In the genomic region with DNA sequence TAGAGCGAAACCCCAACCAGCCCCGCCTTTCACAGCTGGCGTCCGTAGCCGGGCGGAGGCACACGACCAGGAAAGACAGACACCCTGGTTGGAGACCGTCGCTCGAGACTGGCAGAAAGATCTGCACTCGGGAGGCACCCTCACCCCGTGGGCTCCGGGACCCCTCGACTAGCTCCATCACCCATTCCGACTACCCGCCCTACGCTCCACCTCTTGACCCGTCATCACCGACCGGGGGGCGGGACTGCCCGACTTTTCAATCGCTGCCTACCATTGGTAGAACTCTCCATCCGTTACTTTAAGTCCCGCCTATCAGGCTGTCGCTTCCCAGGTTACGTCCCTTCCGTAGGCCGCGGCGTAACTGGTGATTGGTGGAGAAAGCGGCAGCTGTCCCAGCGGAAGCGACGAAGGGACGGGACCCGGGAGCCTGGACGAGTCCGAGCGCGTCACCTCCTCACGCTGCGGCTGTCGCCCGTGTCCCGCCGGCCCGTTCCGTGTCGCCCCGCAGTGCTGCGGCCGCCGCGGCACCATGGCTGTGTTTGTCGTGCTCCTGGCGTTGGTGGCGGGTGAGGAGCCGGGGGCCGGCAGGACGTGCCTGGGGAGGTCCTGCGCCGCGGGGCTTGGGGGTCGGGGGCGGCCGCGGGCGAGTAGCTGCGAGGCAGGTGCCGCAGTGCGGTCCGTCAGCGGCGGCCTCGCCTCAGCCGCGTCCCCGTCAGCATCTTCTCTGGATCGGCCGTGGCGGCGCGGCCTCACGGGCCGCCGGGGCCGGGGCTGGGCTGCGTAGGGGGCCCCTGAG, we compare ENCODE assay signal across 8 cellular contexts. TPM values are rescaled to one million over a fixed set of nuclear protein-coding genes. Genes with fewer than 3 reads are reported as not detected.
DNase-seq lines count a peak whose midpoint lies in the region; ATAC-seq, FAIRE-seq and TF ChIP-seq lines count a peak whose summit lies in the region.

A gene with protein sequence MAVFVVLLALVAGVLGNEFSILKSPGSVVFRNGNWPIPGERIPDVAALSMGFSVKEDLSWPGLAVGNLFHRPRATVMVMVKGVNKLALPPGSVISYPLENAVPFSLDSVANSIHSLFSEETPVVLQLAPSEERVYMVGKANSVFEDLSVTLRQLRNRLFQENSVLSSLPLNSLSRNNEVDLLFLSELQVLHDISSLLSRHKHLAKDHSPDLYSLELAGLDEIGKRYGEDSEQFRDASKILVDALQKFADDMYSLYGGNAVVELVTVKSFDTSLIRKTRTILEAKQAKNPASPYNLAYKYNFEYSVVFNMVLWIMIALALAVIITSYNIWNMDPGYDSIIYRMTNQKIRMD (plus strand): TSS at position 434 of the 796 bp plus-strand sequence. CDS start 96 bp downstream, at position 530.

- TF ChIP-seq POLR2A in GM12891 (IDR thresholded peaks at IDR 0.05; ENCODE audit: low read depth, low read length) (peak; percentile 35), adrenal gland (IDR thresholded peaks at IDR 0.05) (peak; percentile 85 to 95), heart left ventricle (IDR thresholded peaks at IDR 0.05) (peak; percentile 34 to 80)

- peaks cover 9% of the 10 kb centered on the region for H3K27me3 ChIP-seq in adrenal gland
- peaks cover 0 to 47% (median 0%) of the 10 kb centered on the region in 9 donors for H3K27me3 ChIP-seq in heart left ventricle

- WGBS in adrenal gland, 4 donors = 0 to 49% (median 26%) methylated on average over 26 to 86 of the region's 89 CpGs; no CpG with 5 or more reads in 1 of the 4 donors
- WGBS in heart left ventricle, 4 donors = 0 to 40% (median 16%) methylated on average over 48 to 89 of the region's 89 CpGs

- no peaks in the 10 kb centered on the region for H3K36me3 Mint-ChIP-seq in T-cell
- H3K36me3 Mint-ChIP-seq in type B pancreatic cell = no peaks in the 10 kb centered on the region

- intact Hi-C loops in adrenal gland (cut with DNase I) (no loop called here), heart left ventricle (cut with DNase I) (loop anchor here in 1 of 10 donors (10.0 kb wide), 1 partner anchor 64 kb away; a partner anchor contains a TSS)

- H3K4me3 ChIP-seq in adrenal gland (peak within 1 kb of the TSS in 3 of 4 donors; percentile 48 to 67 (median 67)), heart left ventricle (peak within 1 kb of the TSS; percentile 38 to 94 (median 78))

- peaks cover 20 to 35% (median 28%) of the 10 kb centered on the region in 3 donors for H3K4me1 Mint-ChIP-seq in T-cell
- H3K4me1 Mint-ChIP-seq in type B pancreatic cell (ENCODE audit: unreplicated experiment) = peaks cover 6% of the 10 kb centered on the region

- DNase-seq in GM12891 (ENCODE audit: insufficient read length, low spot score) = peak; percentile 67
- DNase-seq in NCI-H1436 treated with DMSO at 0.1 percent for 48 hours (lab: John Stamatoyannopoulos, UW) = peak; percentile 69
- peak; percentile 71 to 90 (median 84) for DNase-seq in T-cell
- peak; percentile 92 to 97 (median 94) for DNase-seq in adrenal gland
- peak; percentile 90 to 94 (median 94) for DNase-seq in heart left ventricle
- peak; percentile 94 for DNase-seq in pons (ENCODE audit: low spot score)
- peak; percentile 84 for DNase-seq in type B pancreatic cell (ENCODE audit: extremely low spot score, unreplicated experiment)

- peak; percentile 98 for FAIRE-seq in GM12891 (lab: Jason Lieb, UNC)

- H3K4me3 Mint-ChIP-seq in T-cell (peak within 1 kb of the TSS; percentile 88 to 94 (median 93)), type B pancreatic cell (peak within 1 kb of the TSS; percentile 95)

- H3K36me3 ChIP-seq in adrenal gland (replicated peaks in 1 of 2) (no peaks in the 10 kb centered on the region), heart left ventricle (no peaks in the 10 kb centered on the region)

- H3K27ac ChIP-seq in adrenal gland = peak within 1 kb of the TSS; percentile 60 to 95 (median 92)
- H3K27ac ChIP-seq in heart left ventricle = peak within 1 kb of the TSS; percentile 53 to 92 (median 86)

- peaks cover 0 to 30% of the 10 kb centered on the region in 2 donors for H3K27me3 Mint-ChIP-seq in T-cell
- no peaks in the 10 kb centered on the region for H3K27me3 Mint-ChIP-seq in type B pancreatic cell

- POLR2A ChIA-PET in T-cell (lab: Charles Lee) = interaction anchor here in 1 of 2 donors (0.6 to 0.7 kb wide), 2 partner anchors 37 to 534 kb away, joined by 3 to 4 read pairs; no protein-coding TSS in a partner anchor

- H3K9me3 ChIP-seq in adrenal gland (replicated peaks in 1 of 3) (no peaks in the 10 kb centered on the region), heart left ventricle (peaks cover 0 to 11% (median 0%) of the 10 kb centered on the region in 12 donors)

- H3K4me1 ChIP-seq in adrenal gland (replicated peaks in 1 of 2) (peaks cover 0 to 8% of the 10 kb centered on the region in 2 donors), heart left ventricle (peaks cover 0 to 25% (median 3%) of the 10 kb centered on the region in 12 donors)

- CTCF ChIA-PET in T-cell (lab: Charles Lee) = interaction anchor here (0.6 to 1.4 kb wide), 4 partner anchors 10 to 753 kb away, joined by 4 to 6 read pairs (median 5); no protein-coding TSS in a partner anchor

- H3K27ac Mint-ChIP-seq in T-cell (peak within 1 kb of the TSS; percentile 88 to 93), type B pancreatic cell (peak within 1 kb of the TSS; percentile 98)

- ATAC-seq in HG02840 (IDR thresholded peaks at IDR 0.05; ENCODE audit: low FRiP score, unreplicated experiment) (peak; percentile 98), T-cell (replicated peaks in 1 of 4) (peak; percentile 95 to 97 (median 96)), heart left ventricle (peak; percentile 98 to 99 (median 99))

- no peaks in the 10 kb centered on the region for H3K9me3 Mint-ChIP-seq in T-cell
- H3K9me3 Mint-ChIP-seq in type B pancreatic cell = peaks cover 5% of the 10 kb centered on the region

- TF ChIP-seq CTCF in adrenal gland (IDR thresholded peaks at IDR 0.05) (no peak), heart left ventricle (IDR thresholded peaks at IDR 0.05) (no peak), type B pancreatic cell (conservative IDR thresholded peaks at IDR 0.05) (no peak)

TF ChIP-seq in GM12891, 5 proteins besides CTCF, POLR2A, EP300 and RAD21:
- TF ChIP-seq PAX5 (IDR thresholded peaks at IDR 0.05; ENCODE audit: insufficient read depth, low read length, severe bottlenecking) (no peak), POLR2AphosphoS5 (IDR thresholded peaks at IDR 0.05; ENCODE audit: low read depth, low read length) (peak; percentile 69), POU2F2 (IDR thresholded peaks at IDR 0.05; ENCODE audit: low read depth, low read length) (0 out of 2 replicates have a peak, but pooled peaks have one; percentile 5), TAF1 (IDR thresholded peaks at IDR 0.05; ENCODE audit: low read depth, low read length) (0 out of 2 replicates have a peak, but pooled peaks have one; percentile 44), SPI1 (IDR thresholded peaks at IDR 0.05; ENCODE audit: low read depth, low read length) (no peak)

RNA-seq across cellular contexts. Expression of the gene that starts here (rescaled TPM):
- 51.5 TPM for polyA plus RNA-seq in GM12891 (2012; ENCODE audit: low read depth, missing spikeins)
- 10 to 100 TPM; 62.3 to 92.0 (median 74.1) TPM for total RNA-seq in T-cell
- total RNA-seq in adrenal gland = 100 to 1,000 TPM; 109 to 159 (median 140) TPM
- polyA plus RNA-seq in adrenal gland = 100 to 1,000 TPM in 1 of 3 donors, 10 to 100 TPM in 2; 32.3 to 164 (median 43.1) TPM
- 10 to 100 TPM; 35.8 to 93.6 (median 51.0) TPM for total RNA-seq in heart left ventricle
- 10 to 100 TPM; 28.5 to 61.0 TPM for polyA plus RNA-seq in heart left ventricle
- total RNA-seq in type B pancreatic cell (ENCODE audit: low replicate concordance) = 98.0 and 160 TPM in 2 replicates

Comparison
In these comparisons a context has a peak if more than half of its experiments do, and no peak if none do; other contexts are left out.
1. Peak in every context shown above with its lines: DNase-seq, ATAC-seq, H3K4me3 ChIP-seq and H3K27ac ChIP-seq.
2. POLR2A ChIP-seq: peak in every context shown above with its lines; median percentile 90 in adrenal gland; 57 in heart left ventricle; 35 in GM12891.